In the genomic region with DNA sequence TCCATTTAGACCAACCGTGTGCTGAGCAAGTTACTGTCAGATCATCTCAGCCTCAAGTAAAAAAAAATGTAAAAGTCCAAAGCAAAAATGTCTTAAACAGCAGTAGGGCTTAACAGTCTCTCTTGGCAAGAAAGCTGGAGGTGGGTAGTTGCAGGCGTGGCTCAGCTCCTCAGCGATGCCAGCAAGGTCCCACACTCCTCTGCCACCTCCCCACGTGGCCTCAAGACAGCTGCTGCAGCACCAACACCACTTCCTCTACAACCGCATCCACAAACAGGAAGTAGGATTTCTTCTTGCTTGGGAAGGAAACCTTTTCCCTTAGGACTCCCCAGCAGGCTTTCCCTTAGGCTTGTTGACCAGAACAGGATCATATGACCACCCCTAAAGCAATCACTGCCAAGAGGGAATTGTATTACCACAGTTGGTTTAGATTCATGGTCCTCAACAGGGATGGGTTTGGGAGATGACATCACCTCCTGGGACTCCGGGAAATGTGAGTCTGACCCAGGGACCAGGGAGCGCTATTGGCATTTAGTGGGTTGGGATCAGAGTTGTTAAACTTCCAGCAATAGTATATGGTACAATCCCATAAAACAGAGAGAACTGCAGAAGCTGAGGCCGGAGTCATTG, we compare ENCODE assay signal across 1 cellular context.
TF ChIP-seq lines count a peak whose summit lies in the region.

No MANE protein-coding gene starts in this region.

TF ChIP-seq in HEK293, 187 proteins besides CTCF, POLR2A, EP300 and RAD21 (continued from another document):
- TF ChIP-seq, protein P1, sequence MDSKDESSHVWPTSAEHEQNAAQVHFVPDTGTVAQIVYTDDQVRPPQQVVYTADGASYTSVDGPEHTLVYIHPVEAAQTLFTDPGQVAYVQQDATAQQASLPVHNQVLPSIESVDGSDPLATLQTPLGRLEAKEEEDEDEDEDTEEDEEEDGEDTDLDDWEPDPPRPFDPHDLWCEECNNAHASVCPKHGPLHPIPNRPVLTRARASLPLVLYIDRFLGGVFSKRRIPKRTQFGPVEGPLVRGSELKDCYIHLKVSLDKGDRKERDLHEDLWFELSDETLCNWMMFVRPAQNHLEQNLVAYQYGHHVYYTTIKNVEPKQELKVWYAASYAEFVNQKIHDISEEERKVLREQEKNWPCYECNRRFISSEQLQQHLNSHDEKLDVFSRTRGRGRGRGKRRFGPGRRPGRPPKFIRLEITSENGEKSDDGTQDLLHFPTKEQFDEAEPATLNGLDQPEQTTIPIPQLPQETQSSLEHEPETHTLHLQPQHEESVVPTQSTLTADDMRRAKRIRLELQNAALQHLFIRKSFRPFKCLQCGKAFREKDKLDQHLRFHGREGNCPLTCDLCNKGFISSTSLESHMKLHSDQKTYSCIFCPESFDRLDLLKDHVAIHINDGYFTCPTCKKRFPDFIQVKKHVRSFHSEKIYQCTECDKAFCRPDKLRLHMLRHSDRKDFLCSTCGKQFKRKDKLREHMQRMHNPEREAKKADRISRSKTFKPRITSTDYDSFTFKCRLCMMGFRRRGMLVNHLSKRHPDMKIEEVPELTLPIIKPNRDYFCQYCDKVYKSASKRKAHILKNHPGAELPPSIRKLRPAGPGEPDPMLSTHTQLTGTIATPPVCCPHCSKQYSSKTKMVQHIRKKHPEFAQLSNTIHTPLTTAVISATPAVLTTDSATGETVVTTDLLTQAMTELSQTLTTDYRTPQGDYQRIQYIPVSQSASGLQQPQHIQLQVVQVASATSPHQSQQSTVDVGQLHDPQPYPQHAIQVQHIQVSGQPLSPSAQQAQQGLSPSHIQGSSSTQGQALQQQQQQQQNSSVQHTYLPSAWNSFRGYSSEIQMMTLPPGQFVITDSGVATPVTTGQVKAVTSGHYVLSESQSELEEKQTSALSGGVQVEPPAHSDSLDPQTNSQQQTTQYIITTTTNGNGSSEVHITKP (tag by site-specific recombination; IDR thresholded peaks at IDR 0.05) = peak; percentile 79
- no peak for TF ChIP-seq ZFP41 (tag by site-specific recombination; IDR thresholded peaks at IDR 0.05; ENCODE audit: borderline replicate concordance)
